8 cellular contexts compared by ENCODE assay signal in the genomic region with DNA sequence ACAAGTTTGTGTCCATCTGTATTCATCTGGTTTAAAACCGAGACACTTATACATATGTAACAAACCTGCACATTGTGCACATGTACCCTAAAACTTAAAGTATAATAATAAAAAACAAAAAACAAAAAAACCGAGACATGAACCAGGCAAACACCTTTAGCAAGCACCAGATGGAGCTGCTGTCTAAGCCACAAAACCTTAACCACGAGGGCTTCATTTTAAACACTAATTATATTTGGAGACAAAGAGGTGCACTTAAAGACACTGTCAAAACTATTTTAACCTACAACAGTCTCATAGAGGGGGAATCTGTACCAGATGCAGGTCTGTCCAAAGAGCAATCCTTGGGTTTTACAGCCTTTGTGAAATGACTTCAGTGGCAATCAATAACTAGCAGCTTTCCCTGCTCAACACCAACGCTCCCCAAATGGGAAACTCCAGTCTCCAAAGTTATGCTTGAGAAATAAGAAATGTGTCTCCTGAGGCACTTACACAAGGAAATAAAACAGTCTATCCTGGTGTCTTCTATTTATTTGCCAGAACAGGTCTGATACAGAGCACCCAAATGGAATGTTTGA.
DNase-seq lines count a peak whose midpoint lies in the region; ATAC-seq, FAIRE-seq and TF ChIP-seq lines count a peak whose summit lies in the region.

No MANE protein-coding gene starts in this region.

- ATAC-seq in SK-N-SH treated with all-trans-retinoic acid at 6 μM for 48 hours = peak; percentile 67

- CTCF ChIA-PET in AG04449 (lab: Yijun Ruan, JAX) = interaction anchor here (0.8 to 11.6 kb wide), 14 partner anchors 9 to 356 kb away, joined by 3 to 143 read pairs (median 4); no protein-coding TSS in a partner anchor

- TF ChIP-seq CTCF in AG04449 (IDR thresholded peaks at IDR 0.05; ENCODE audit: insufficient read depth, low read length, missing control alignments) = peak; percentile 32
- peak; percentile 63 for TF ChIP-seq CTCF in fibroblast of pulmonary artery (IDR thresholded peaks at IDR 0.05; ENCODE audit: low read length, missing control alignments)
- peak; percentile 13 to 56 (median 34) for TF ChIP-seq CTCF in prostate gland (IDR thresholded peaks at IDR 0.05)

- intact Hi-C loops in prostate gland (cut with DNase I) (loop anchor here (2.0 to 5.0 kb wide), 2 partner anchors 311 to 356 kb away; no protein-coding TSS in a partner anchor), posterior vena cava (cut with DNase I) (loop anchor here in 1 of 2 donors (10.0 kb wide), 1 partner anchor 358 kb away; no protein-coding TSS in a partner anchor)

- TF ChIP-seq POLR2A in prostate gland (IDR thresholded peaks at IDR 0.05) = no peak

- 45% methylated on average over 4 of the region's 4 CpGs for WGBS in prostate gland

- H3K4me3 ChIP-seq in AG04449 (ENCODE audit: low read depth, low read length) (no peak overlapping the region), fibroblast of pulmonary artery (replicated peaks; ENCODE audit: low read depth, low read length) (no peak overlapping the region), prostate gland (no peak overlapping the region)

- POLR2A ChIA-PET in AG04449 (lab: Yijun Ruan, JAX) = interaction anchor here (1.7 kb wide), 1 partner anchor 42 kb away, joined by 4 read pairs; no protein-coding TSS in a partner anchor

- no peaks in the 10 kb centered on the region for H3K4me1 ChIP-seq in prostate gland (replicated peaks)

- peak; percentile 86 for FAIRE-seq in GM19239 (lab: Jason Lieb, UNC)

- H3K27me3 ChIP-seq in prostate gland (replicated peaks; ENCODE audit: insufficient read depth) = no peaks in the 10 kb centered on the region

- H3K9me3 ChIP-seq in prostate gland = no peaks in the 10 kb centered on the region

- H3K36me3 ChIP-seq in prostate gland = no peaks in the 10 kb centered on the region

- H3K27ac ChIP-seq in prostate gland = no peak overlapping the region

- DNase-seq in AG04449 (ENCODE audit: low read depth, low spot score) (no peak), GM19239 (ENCODE audit: insufficient read length, low spot score) (no peak), fibroblast of pulmonary artery (ENCODE audit: low read depth) (peak; percentile 71), prostate gland (ENCODE audit: low spot score) (no peak), epidermal melanocyte (ENCODE audit: insufficient read length, low spot score) (no peak), posterior vena cava (ENCODE audit: low spot score) (no peak), foreskin melanocyte (no peak)

TF ChIP-seq in SK-N-SH treated with all-trans-retinoic acid at 6 μM for 48 hours, 23 proteins besides CTCF, POLR2A, EP300 and RAD21:
- TF ChIP-seq SNAI2 (CRISPR knock-in tag; IDR thresholded peaks at IDR 0.05) (no peak), ISL1 (CRISPR knock-in tag; IDR thresholded peaks at IDR 0.05) (0 out of 2 replicates have a peak, but pooled peaks have one; percentile 24)
TF ChIP-seq in SK-N-SH treated with all-trans-retinoic acid at 6 μM for 48 hours: peak in this region for 1.
